Comparison of ENCODE assay signal across 18 cellular contexts in the genomic region with DNA sequence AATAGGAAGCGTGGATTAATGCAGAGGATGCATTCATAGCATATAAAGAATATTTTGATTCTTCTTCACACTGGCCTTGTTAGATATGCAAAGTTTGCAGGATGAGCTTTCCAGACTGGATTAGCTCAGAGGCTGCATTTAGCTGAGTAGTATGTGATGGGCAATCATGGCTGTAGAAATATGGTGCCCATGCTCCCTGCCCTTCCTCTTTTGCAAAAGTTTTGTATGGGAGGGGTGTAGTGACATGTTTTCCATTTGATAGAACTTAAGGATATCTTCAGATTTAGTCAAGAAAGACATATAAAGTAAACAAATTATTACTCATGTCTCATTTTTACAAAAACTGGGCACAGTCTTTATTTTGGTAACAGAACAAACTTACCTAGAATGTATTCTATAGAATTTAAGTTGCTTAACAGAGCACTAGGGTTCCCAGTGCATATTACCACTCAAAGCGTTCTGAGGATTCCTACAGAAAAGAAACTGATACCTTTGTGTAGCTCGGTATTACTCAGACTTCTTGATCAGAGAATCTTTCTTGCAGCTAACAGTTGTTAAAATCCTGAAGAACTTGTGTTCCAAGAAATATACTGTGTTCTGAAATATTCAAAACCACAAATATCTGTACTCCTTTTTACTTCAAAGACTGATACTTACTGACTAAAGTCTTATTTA. TPM values are rescaled to one million over a fixed set of nuclear protein-coding genes. Genes with fewer than 3 reads are reported as not detected.
DNase-seq lines count a peak whose midpoint lies in the region; ATAC-seq and TF ChIP-seq lines count a peak whose summit lies in the region.
"Had no signal": no experiment of that assay in that cellular context is flagged by ENCODE, and none has a peak within 500 bp of the region (broad histone marks: within the 10 kb centered on the region; RNA-seq: fewer than 3 reads in every experiment).

No MANE protein-coding gene starts in this region.

- no peak overlapping the region for H2AFZ ChIP-seq in KMS-11 (ENCODE audit: low read depth)

- H3K79me2 ChIP-seq in KMS-11 (ENCODE audit: insufficient read depth, low read depth), result peaks cover 84% of the 10 kb centered on the region

- WGBS in right cardiac atrium, result 59% methylated on average over 3 of the region's 3 CpGs

- H3K9ac ChIP-seq in KMS-11, result no peak overlapping the region

- H3K27me3 ChIP-seq in KMS-11 (ENCODE audit: insufficient read depth, low read depth), result no peaks in the 10 kb centered on the region
- no peaks in the 10 kb centered on the region for H3K27me3 ChIP-seq in right cardiac atrium (ENCODE audit: control insufficient read depth, insufficient read depth)
- H3K27me3 ChIP-seq: Peyer's patch had no signal

- H3K4me2 ChIP-seq in KMS-11, result peak overlapping the region; percentile 7; the same call in 1 of the 2 replicates

- in situ Hi-C loops in ACHN (cut with HindIII; ENCODE audit: low pct_ligation_motif_present, low pct_unique_long_range_greater_than_20kb, low sequenced_read_pairs), result no loop called here

- H3K27me3 Mint-ChIP-seq in activated T-cell treated with anti-CD3 and anti-CD28 coated beads, Interleukin-2, amount 50 U/mL, for 72 hours (ENCODE audit: low read depth), result no peaks in the 10 kb centered on the region
- H3K27me3 Mint-ChIP-seq in activated T-helper 17 cell treated with anti-CD3 and anti-CD28 coated beads, Interleukin-2, amount 50 U/mL, for 72 hours, result no peaks in the 10 kb centered on the region
- H3K27me3 Mint-ChIP-seq in stimulated activated naive CD8-positive, alpha-beta T cell treated with anti-CD3 and anti-CD28 coated beads, Interleukin-15, Interleukin-2, amounts not matched to agents 100 ng/mL and 50 ng/mL, for 24 hours, result no peaks in the 10 kb centered on the region
- H3K27me3 Mint-ChIP-seq: CD4-positive, CD25-positive, alpha-beta regulatory T cell had no signal

- H3K9me3 Mint-ChIP-seq in activated T-cell treated with anti-CD3 and anti-CD28 coated beads, Interleukin-2, amount 50 U/mL, for 72 hours, result no peaks in the 10 kb centered on the region
- H3K9me3 Mint-ChIP-seq in activated T-helper 17 cell treated with anti-CD3 and anti-CD28 coated beads, Interleukin-2, amount 50 U/mL, for 72 hours, result no peaks in the 10 kb centered on the region
- H3K9me3 Mint-ChIP-seq in stimulated activated naive CD8-positive, alpha-beta T cell treated with anti-CD3 and anti-CD28 coated beads, Interleukin-15, Interleukin-2, amounts not matched to agents 100 ng/mL and 50 ng/mL, for 24 hours, result no peaks in the 10 kb centered on the region
- H3K9me3 Mint-ChIP-seq: CD4-positive, CD25-positive, alpha-beta regulatory T cell had no signal

- H3K27ac ChIP-seq in KMS-11 (no peak overlapping the region), right cardiac atrium (ENCODE audit: low read length) (no peak overlapping the region)
- H3K27ac ChIP-seq: Peyer's patch had no signal

- H3K4me1 Mint-ChIP-seq in activated T-cell treated with anti-CD3 and anti-CD28 coated beads, Interleukin-2, amount 50 U/mL, for 72 hours (ENCODE audit: low read depth), result peaks cover 45% of the 10 kb centered on the region
- H3K4me1 Mint-ChIP-seq in activated T-helper 17 cell treated with anti-CD3 and anti-CD28 coated beads, Interleukin-2, amount 50 U/mL, for 72 hours, result peaks cover 33% of the 10 kb centered on the region
- peaks cover 33% of the 10 kb centered on the region for H3K4me1 Mint-ChIP-seq in stimulated activated naive CD8-positive, alpha-beta T cell treated with anti-CD3 and anti-CD28 coated beads, Interleukin-15, Interleukin-2, amounts not matched to agents 100 ng/mL and 50 ng/mL, for 24 hours (ENCODE audit: low read depth)

- TF ChIP-seq CTCF in KMS-11 (conservative IDR thresholded peaks at IDR 0.05; ENCODE audit: low read depth, low read length), result no peak

- DNase-seq in activated T-cell treated with anti-CD3 and anti-CD28 coated beads, Interleukin-2, amount 50 U/mL, for 72 hours, result no peak
- no peak for DNase-seq in activated T-cell treated with anti-CD3 and anti-CD28 coated beads for 4 hours
- no peak for DNase-seq in ACHN
- no peak for DNase-seq in right cardiac atrium
- DNase-seq: Calu3, DMS79, H7, Karpas-422, NCI-H1417, NCI-H2029, NCI-H510A treated with DMSO at 0.1 percent for 48 hours, Peyer's patch, Right ventricle myocardium superior had no signal

- peaks cover 20% of the 10 kb centered on the region; the same call in 1 of the 2 replicates for H4K20me1 ChIP-seq in KMS-11 (ENCODE audit: insufficient read depth)

- H3K4me1 ChIP-seq in KMS-11 (ENCODE audit: low read depth, poor library complexity, severe bottlenecking), result peaks cover 13% of the 10 kb centered on the region
- no peaks in the 10 kb centered on the region for H3K4me1 ChIP-seq in right cardiac atrium (ENCODE audit: control insufficient read depth, insufficient read depth, low read length)
- H3K4me1 ChIP-seq: Peyer's patch had no signal

- peaks cover 1% of the 10 kb centered on the region; the same call in 1 of the 2 replicates for H3K36me3 ChIP-seq in KMS-11 (ENCODE audit: insufficient read depth)

- intact Hi-C loops in right cardiac atrium (cut with DNase I), result loop anchor here in 1 of 4 donors (10.0 kb wide), 1 partner anchor 115 kb away; no protein-coding TSS in a partner anchor

- peak overlapping the region; percentile 61 for H3K27ac Mint-ChIP-seq in activated T-cell treated with anti-CD3 and anti-CD28 coated beads, Interleukin-2, amount 50 U/mL, for 72 hours
- H3K27ac Mint-ChIP-seq in activated T-helper 17 cell treated with anti-CD3 and anti-CD28 coated beads, Interleukin-2, amount 50 U/mL, for 72 hours, result no peak overlapping the region
- H3K27ac Mint-ChIP-seq in stimulated activated naive CD8-positive, alpha-beta T cell treated with anti-CD3 and anti-CD28 coated beads, Interleukin-15, Interleukin-2, amounts not matched to agents 100 ng/mL and 50 ng/mL, for 24 hours, result peak overlapping the region; percentile 68

- no peaks in the 10 kb centered on the region for H3K9me3 ChIP-seq in right cardiac atrium (ENCODE audit: control insufficient read depth, low read length)
- H3K9me3 ChIP-seq: Peyer's patch had no signal

- no peak overlapping the region for H3K4me3 ChIP-seq in KMS-11 (IDR thresholded peaks at IDR 0.05; ENCODE audit: insufficient read depth, low read depth, low read length)
- H3K4me3 ChIP-seq in right cardiac atrium (ENCODE audit: low read length), result no peak overlapping the region
- H3K4me3 ChIP-seq: Peyer's patch had no signal

- peak; percentile 88 to 93 for ATAC-seq in activated T-cell treated with anti-CD3 and anti-CD28 coated beads, Interleukin-2, amount 50 U/mL, for 72 hours (replicated peaks in 1 of 2)
- peak; percentile 97 for ATAC-seq in activated T-helper 17 cell treated with anti-CD3 and anti-CD28 coated beads, Interleukin-2, amount 50 U/mL, for 72 hours (replicated peaks)
- ATAC-seq in right cardiac atrium, result no peak
- ATAC-seq: HepG2 had no signal

- peaks cover 10 to 22% of the 10 kb centered on the region in 2 donors for H3K36me3 Mint-ChIP-seq in activated T-cell treated with anti-CD3 and anti-CD28 coated beads, Interleukin-2, amount 50 U/mL, for 72 hours (ENCODE audit: insufficient read depth in 2 of 2)
- H3K36me3 Mint-ChIP-seq in activated T-helper 17 cell treated with anti-CD3 and anti-CD28 coated beads, Interleukin-2, amount 50 U/mL, for 72 hours (ENCODE audit: low read depth), result peaks cover 83% of the 10 kb centered on the region
- peaks cover 57% of the 10 kb centered on the region for H3K36me3 Mint-ChIP-seq in stimulated activated naive CD8-positive, alpha-beta T cell treated with anti-CD3 and anti-CD28 coated beads, Interleukin-15, Interleukin-2, amounts not matched to agents 100 ng/mL and 50 ng/mL, for 24 hours (ENCODE audit: low read depth)

- H3K4me3 Mint-ChIP-seq in activated T-cell treated with anti-CD3 and anti-CD28 coated beads, Interleukin-2, amount 50 U/mL, for 72 hours, result peak overlapping the region; percentile 43 to 62
- H3K4me3 Mint-ChIP-seq in activated T-helper 17 cell treated with anti-CD3 and anti-CD28 coated beads, Interleukin-2, amount 50 U/mL, for 72 hours, result peak overlapping the region; percentile 40
- no peak overlapping the region for H3K4me3 Mint-ChIP-seq in stimulated activated naive CD8-positive, alpha-beta T cell treated with anti-CD3 and anti-CD28 coated beads, Interleukin-15, Interleukin-2, amounts not matched to agents 100 ng/mL and 50 ng/mL, for 24 hours

RNA-seq across cellular contexts. Expression of a gene that starts 9.8 kb away (rescaled TPM):
- 10 to 100 TPM; 13.8 to 16.0 TPM for total RNA-seq in activated T-cell treated with anti-CD3 and anti-CD28 coated beads, Interleukin-2, amount 50 U/mL, for 72 hours
- 10 to 100 TPM; 13.0 to 19.1 TPM for total RNA-seq in activated T-helper 17 cell treated with anti-CD3 and anti-CD28 coated beads, Interleukin-2, amount 50 U/mL, for 72 hours
- 1 to 10 TPM; 9.2 to 9.7 (median 9.6) TPM for total RNA-seq in right cardiac atrium
- 2.6 TPM for polyA plus RNA-seq in right cardiac atrium

RNA-seq across cellular contexts. Expression of a gene that starts 10.3 kb away (rescaled TPM):
- total RNA-seq in activated T-cell treated with anti-CD3 and anti-CD28 coated beads, Interleukin-2, amount 50 U/mL, for 72 hours, result 10 to 100 TPM; 13.9 to 16.7 TPM
- total RNA-seq in activated T-helper 17 cell treated with anti-CD3 and anti-CD28 coated beads, Interleukin-2, amount 50 U/mL, for 72 hours, result 10 to 100 TPM; 12.7 to 23.0 TPM
- 1 to 10 TPM; 3.7 to 7.4 (median 5.2) TPM for total RNA-seq in right cardiac atrium
- polyA plus RNA-seq in right cardiac atrium, result 2.7 TPM

Comparison
In these comparisons a context has a peak if more than half of its experiments do, and no peak if none do; other contexts are left out.
1. ATAC-seq: peak in activated T-cell treated with anti-CD3 and anti-CD28 coated beads, Interleukin-2, amount 50 U/mL, for 72 hours (2 of 2) and activated T-helper 17 cell treated with anti-CD3 and anti-CD28 coated beads, Interleukin-2, amount 50 U/mL, for 72 hours (single experiment); none in right cardiac atrium (0 of 2).